ENCODE assay signal across 8 cellular contexts in the genomic region with DNA sequence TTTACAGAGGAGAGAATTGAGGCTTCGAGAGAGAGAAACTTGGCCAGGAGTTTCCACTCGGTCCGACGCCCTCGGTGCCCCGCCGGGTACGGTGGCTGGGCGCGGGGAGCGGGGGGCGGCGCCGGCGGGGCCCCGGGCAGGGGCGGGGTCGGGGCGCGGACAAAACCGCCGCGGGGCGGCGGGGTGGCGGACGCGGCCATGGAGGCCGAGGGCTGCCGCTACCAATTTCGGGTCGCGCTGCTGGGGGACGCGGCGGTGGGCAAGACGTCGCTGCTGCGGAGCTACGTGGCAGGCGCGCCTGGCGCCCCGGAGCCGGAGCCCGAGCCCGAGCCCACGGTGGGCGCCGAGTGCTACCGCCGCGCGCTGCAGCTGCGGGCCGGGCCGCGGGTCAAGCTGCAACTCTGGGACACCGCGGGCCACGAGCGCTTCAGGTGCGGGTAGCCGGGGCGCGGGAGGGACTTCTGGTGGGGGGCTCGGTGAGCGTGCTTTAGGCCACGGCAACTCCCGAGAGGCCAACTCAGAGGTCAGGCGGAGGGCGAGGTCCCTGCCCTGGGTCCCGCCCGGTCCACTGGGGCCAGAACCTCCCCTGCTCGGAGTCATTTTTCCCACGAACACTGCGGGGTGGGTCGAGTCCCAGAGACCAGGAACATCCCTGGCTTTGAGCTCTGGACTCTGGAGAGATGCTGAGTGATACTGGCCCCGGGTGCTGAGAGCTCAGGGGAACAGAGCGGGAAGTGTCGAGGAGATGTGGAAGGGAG. TPM values are rescaled to one million over a fixed set of nuclear protein-coding genes. Genes with fewer than 3 reads are reported as not detected.
DNase-seq lines count a peak whose midpoint lies in the region; ATAC-seq lines count a peak whose summit lies in the region.

No MANE protein-coding gene starts in this region.

- no peaks in the 10 kb centered on the region for H3K9me3 Mint-ChIP-seq in activated naive CD4-positive, alpha-beta T cell treated with anti-CD3 and anti-CD28 coated beads, Interleukin-2, amount 50 U/mL, for 24 hours

- no peaks in the 10 kb centered on the region for H3K36me3 ChIP-seq in rectal smooth muscle tissue (ENCODE audit: control insufficient read depth, insufficient read depth, low read length)

- H3K27me3 ChIP-seq in rectal smooth muscle tissue (ENCODE audit: control insufficient read depth, insufficient read depth, low read length) = no peaks in the 10 kb centered on the region

- H3K4me3 Mint-ChIP-seq in activated naive CD4-positive, alpha-beta T cell treated with anti-CD3 and anti-CD28 coated beads, Interleukin-2, amount 50 U/mL, for 24 hours = peak overlapping the region; percentile 80

- peaks cover 2% of the 10 kb centered on the region for H3K27me3 Mint-ChIP-seq in activated naive CD4-positive, alpha-beta T cell treated with anti-CD3 and anti-CD28 coated beads, Interleukin-2, amount 50 U/mL, for 24 hours

- no peak overlapping the region for H3K27ac ChIP-seq in rectal smooth muscle tissue (ENCODE audit: low read depth, low read length)

- intact Hi-C loops in Right ventricle myocardium superior (cut with DNase I) = no loop called here

- peak overlapping the region; percentile 68 for H3K4me3 ChIP-seq in rectal smooth muscle tissue (ENCODE audit: low read length)

- H3K4me1 ChIP-seq in rectal smooth muscle tissue (ENCODE audit: control insufficient read depth, insufficient read depth, low read length) = no peaks in the 10 kb centered on the region

- no peak overlapping the region for H3K27ac Mint-ChIP-seq in activated naive CD4-positive, alpha-beta T cell treated with anti-CD3 and anti-CD28 coated beads, Interleukin-2, amount 50 U/mL, for 24 hours

- peaks cover 4% of the 10 kb centered on the region for H3K4me1 Mint-ChIP-seq in activated naive CD4-positive, alpha-beta T cell treated with anti-CD3 and anti-CD28 coated beads, Interleukin-2, amount 50 U/mL, for 24 hours

- no peak for DNase-seq in activated naive CD4-positive, alpha-beta T cell treated with Interleukin-2 at 50 U/mL for 16 hours
- DNase-seq in SW480 (ENCODE audit: low spot score) = peak; percentile 33
- peak; percentile 46 for DNase-seq in Right ventricle myocardium superior
- DNase-seq in mesenteric fat pad (ENCODE audit: low spot score) = no peak
- no peak for DNase-seq in effector CD4-positive, alpha-beta T cell

- ATAC-seq in Right ventricle myocardium superior (ENCODE audit: poor library complexity) (peak; percentile 81), HG03521 (IDR thresholded peaks at IDR 0.05; ENCODE audit: unreplicated experiment) (no peak)

- no peak overlapping the region for H3K9ac ChIP-seq in rectal smooth muscle tissue (ENCODE audit: low read length)

- peaks cover 1% of the 10 kb centered on the region for H3K36me3 Mint-ChIP-seq in activated naive CD4-positive, alpha-beta T cell treated with anti-CD3 and anti-CD28 coated beads, Interleukin-2, amount 50 U/mL, for 24 hours

RNA-seq across cellular contexts. Expression of a gene that starts 0.4 kb away (rescaled TPM):
- 1.4 TPM for total RNA-seq in Right ventricle myocardium superior
- total RNA-seq in mesenteric fat pad = 10.2 TPM

RNA-seq across cellular contexts. Expression of a gene that starts 39.6 kb away (rescaled TPM):
- total RNA-seq in Right ventricle myocardium superior (11.7 TPM), mesenteric fat pad (25.1 TPM)

RNA-seq across cellular contexts. Expression of a gene that starts 50.4 kb away (rescaled TPM):
- total RNA-seq in Right ventricle myocardium superior (27.4 TPM), mesenteric fat pad (21.9 TPM)

RNA-seq across cellular contexts. Expression of a gene that starts 55.9 kb away (rescaled TPM):
- total RNA-seq in Right ventricle myocardium superior = not detected
- not detected for total RNA-seq in mesenteric fat pad

Comparison
In these comparisons a context has a peak if more than half of its experiments do, and no peak if none do; other contexts are left out.
1. DNase-seq: peak in SW480 (single experiment) and Right ventricle myocardium superior (single experiment); none in activated naive CD4-positive, alpha-beta T cell treated with Interleukin-2 at 50 U/mL for 16 hours (single experiment), mesenteric fat pad (single experiment) and effector CD4-positive, alpha-beta T cell (single experiment).